ENCODE assay signal across 7 cellular contexts in the genomic region with DNA sequence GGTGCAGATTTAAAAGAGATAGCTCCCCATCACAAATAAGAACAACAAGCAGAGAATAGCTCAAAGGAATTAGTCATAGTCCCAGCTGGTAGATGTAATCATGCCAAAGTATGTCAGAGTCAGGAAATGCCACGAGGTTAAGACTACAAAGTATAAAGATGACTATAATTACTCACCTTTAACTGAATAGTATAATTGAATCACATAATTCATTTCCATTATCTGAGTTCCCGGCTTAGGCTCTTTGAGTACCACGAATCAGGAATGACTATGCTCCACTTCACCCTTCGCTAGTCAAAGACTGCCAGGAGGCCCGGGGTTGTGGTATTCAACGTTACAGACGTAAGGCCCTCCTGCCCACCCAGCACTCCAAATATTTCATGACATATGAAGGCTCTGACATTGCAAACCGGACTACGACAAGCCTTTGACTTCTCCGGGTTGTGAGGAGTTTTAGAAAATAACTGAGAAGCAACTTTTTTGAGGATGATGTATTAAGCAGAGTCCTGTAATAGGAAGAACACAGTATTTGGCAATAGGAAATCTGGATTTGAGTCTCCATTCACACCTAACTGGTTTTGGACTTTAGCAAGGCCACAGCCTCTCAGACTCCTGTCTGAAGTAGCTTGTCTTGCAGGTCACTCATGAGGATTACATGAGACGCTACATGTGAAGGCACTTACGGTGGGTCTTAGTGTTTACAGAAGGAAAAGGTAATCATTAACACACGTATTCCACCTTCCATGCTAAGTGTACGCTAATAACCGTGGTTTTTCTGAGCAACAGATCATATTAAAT.
A peak's percentile ranks its signal among the peaks of the same experiment; 100 is the strongest.
DNase-seq lines count a peak whose midpoint lies in the region; ATAC-seq and TF ChIP-seq lines count a peak whose summit lies in the region.

No MANE protein-coding gene starts in this region.

- ATAC-seq in T-cell (replicated peaks in 1 of 4) (peak in 3 of 4 experiments; percentile 54 to 66 (median 64)), HG03469 (IDR thresholded peaks at IDR 0.05; ENCODE audit: unreplicated experiment) (no peak)

- no peaks in the 10 kb centered on the region for H3K9me3 ChIP-seq in testis

- H3K4me1 ChIP-seq in testis: peaks cover 4% of the 10 kb centered on the region

- H3K4me3 Mint-ChIP-seq in T-cell: peak overlapping the region; percentile 47 to 78 (median 56)

- TF ChIP-seq CTCF in fibroblast of pulmonary artery (IDR thresholded peaks at IDR 0.05; ENCODE audit: low read length, missing control alignments) (no peak), testis (IDR thresholded peaks at IDR 0.05) (no peak)

- intact Hi-C loops in testis (cut with DNase I; ENCODE audit: low total_unique reads): no loop called here

- no peak overlapping the region for H3K4me3 ChIP-seq in fibroblast of pulmonary artery (replicated peaks; ENCODE audit: low read depth, low read length)
- H3K4me3 ChIP-seq in testis: no peak overlapping the region

- H3K27ac Mint-ChIP-seq in T-cell: peak overlapping the region; percentile 74 to 86

- TF ChIP-seq POLR2A in testis (IDR thresholded peaks at IDR 0.05): no peak

- H3K4me1 Mint-ChIP-seq in T-cell: peaks cover 38 to 42% (median 41%) of the 10 kb centered on the region in 3 donors

- CTCF ChIA-PET in T-cell (lab: Charles Lee): interaction anchor here (0.6 to 1.5 kb wide), 3 partner anchors 65 to 156 kb away, joined by 3 read pairs; a partner anchor contains a TSS

- WGBS in testis, 2 donors: 79 to 82% methylated on average over 15 of the region's 15 CpGs

- DNase-seq in HCEC 1CT (peak; percentile 89), T-cell (no peak), fibroblast of pulmonary artery (ENCODE audit: low read depth) (peak; percentile 80), cerebellar nuclear complex (lab: John Stamatoyannopoulos, UW) (no peak), testis (no peak)
- peak; percentile 22 to 27 for DNase-seq in stimulated activated CD4-positive, alpha-beta T cell treated with anti-CD3 and anti-CD28 coated beads, Interleukin-2, amount 100 ng/mL, for 24 hours

- no peaks in the 10 kb centered on the region for H3K9me3 Mint-ChIP-seq in T-cell

- H3K36me3 Mint-ChIP-seq in T-cell: no peaks in the 10 kb centered on the region

- no peaks in the 10 kb centered on the region for H3K27me3 ChIP-seq in testis

- peaks cover 0 to 2% of the 10 kb centered on the region in 2 donors for H3K27me3 Mint-ChIP-seq in T-cell

- H3K27ac ChIP-seq in testis: no peak overlapping the region

- no peaks in the 10 kb centered on the region for H3K36me3 ChIP-seq in testis (ENCODE audit: low read depth, missing control alignments)

- POLR2A ChIA-PET in T-cell (lab: Charles Lee): interaction anchor here in 1 of 2 donors (0.7 kb wide), 1 partner anchor 1581 kb away, joined by 3 read pairs; no protein-coding TSS in a partner anchor

Comparison
In these comparisons a context has a peak if more than half of its experiments do, and no peak if none do; other contexts are left out.
1. DNase-seq: peak in HCEC 1CT (single experiment), fibroblast of pulmonary artery (single experiment) and stimulated activated CD4-positive, alpha-beta T cell treated with anti-CD3 and anti-CD28 coated beads, Interleukin-2, amount 100 ng/mL, for 24 hours (2 of 2); none in T-cell (0 of 34), cerebellar nuclear complex (0 of 2) and testis (single experiment).